ENCODE assay signal across 1 cellular context in genomic region chr6:31815025-31815838, GRCh38.
TF ChIP-seq lines count a peak whose summit lies in the region.

Gene HSPA1A (plus strand): TSS chr6:31815543. CDS start chr6:31815757, 214 bp downstream.
Gene HSPA1L (minus strand): TSS chr6:31815283. CDS start chr6:31811972, 3,311 bp downstream.

TF ChIP-seq in SK-N-SH, 30 proteins besides CTCF, POLR2A, EP300 and RAD21 (continued from another document):
- peak; percentile 35 for TF ChIP-seq PBX3 (IDR thresholded peaks at IDR 0.05)
- TF ChIP-seq NRF1 (IDR thresholded peaks at IDR 0.05; ENCODE audit: low read depth, low read length) = peak; percentile 46; the same call in 1 of the 2 replicates
- no peak for TF ChIP-seq CHD2 (IDR thresholded peaks at IDR 0.05; ENCODE audit: low read length, partially characterized antibody)
